ENCODE assay signal across 9 cellular contexts in genomic region chr7:130922206-130923112, GRCh38.
DNase-seq lines count a peak whose midpoint lies in the region; ATAC-seq and TF ChIP-seq lines count a peak whose summit lies in the region.
"Had no signal": no experiment of that assay in that cellular context is flagged by ENCODE, and none has a peak within 500 bp of the region (broad histone marks: within the 10 kb centered on the region; RNA-seq: fewer than 3 reads in every experiment).

No MANE protein-coding gene starts in this region.

- peaks cover 79% of the 10 kb centered on the region for H3K36me3 Mint-ChIP-seq in activated naive CD8-positive, alpha-beta T cell treated with anti-CD3 and anti-CD28 coated beads, Interleukin-2, amount 50 U/mL, for 24 hours (ENCODE audit: low read depth)
- H3K36me3 Mint-ChIP-seq in type B pancreatic cell, result no peaks in the 10 kb centered on the region

- H3K9me3 ChIP-seq in heart right ventricle, result no peaks in the 10 kb centered on the region
- no peaks in the 10 kb centered on the region for H3K9me3 ChIP-seq in mucosa of descending colon

- TF ChIP-seq CTCF in heart right ventricle (IDR thresholded peaks at IDR 0.05), result no peak
- no peak for TF ChIP-seq CTCF in mucosa of descending colon (IDR thresholded peaks at IDR 0.05)
- no peak for TF ChIP-seq CTCF in type B pancreatic cell (conservative IDR thresholded peaks at IDR 0.05)
- TF ChIP-seq CTCF in GM20000 (IDR thresholded peaks at IDR 0.05; ENCODE audit: extremely low read depth, missing control alignments), result no peak

- peak overlapping the region; percentile 78 to 89 (median 84) for H3K27ac ChIP-seq in heart right ventricle

- H3K4me1 ChIP-seq in heart right ventricle (peaks cover 0 to 92% (median 66%) of the 10 kb centered on the region in 9 donors), mucosa of descending colon (ENCODE audit: low read depth) (peaks cover 61% of the 10 kb centered on the region)

- H3K27me3 ChIP-seq in heart right ventricle, result no peaks in the 10 kb centered on the region

- H3K4me3 ChIP-seq in heart right ventricle (peak overlapping the region in 6 of 10 donors; percentile 20 to 49 (median 38)), mucosa of descending colon (no peak overlapping the region)

- H3K4me1 Mint-ChIP-seq in activated naive CD8-positive, alpha-beta T cell treated with anti-CD3 and anti-CD28 coated beads, Interleukin-2, amount 50 U/mL, for 24 hours, result peaks cover 98% of the 10 kb centered on the region
- H3K4me1 Mint-ChIP-seq in type B pancreatic cell (ENCODE audit: unreplicated experiment), result peaks cover 36% of the 10 kb centered on the region

- no peaks in the 10 kb centered on the region for H3K9me3 Mint-ChIP-seq in activated naive CD8-positive, alpha-beta T cell treated with anti-CD3 and anti-CD28 coated beads, Interleukin-2, amount 50 U/mL, for 24 hours
- H3K9me3 Mint-ChIP-seq in type B pancreatic cell, result no peaks in the 10 kb centered on the region

- peaks cover 0 to 56% (median 0%) of the 10 kb centered on the region in 9 donors for H3K36me3 ChIP-seq in heart right ventricle
- H3K36me3 ChIP-seq in mucosa of descending colon (ENCODE audit: low read depth), result no peaks in the 10 kb centered on the region

- 73% methylated on average over 4 of the region's 4 CpGs for WGBS in heart right ventricle, 2 donors

- intact Hi-C loops in heart right ventricle (cut with DNase I) (loop anchor here in 1 of 10 donors (1.0 kb wide), 1 partner anchor 10 kb away; no protein-coding TSS in a partner anchor), cardiac septum (cut with DNase I) (loop anchor here (5.0 kb wide), 1 partner anchor 40 kb away; no protein-coding TSS in a partner anchor), mucosa of descending colon (cut with DNase I, micrococcal nuclease) (no loop called here)

- ATAC-seq in heart right ventricle (no peak), mucosa of descending colon (peak; percentile 49)
- ATAC-seq in activated naive CD8-positive, alpha-beta T cell treated with anti-CD3 and anti-CD28 coated beads, Interleukin-2, amount 50 U/mL, for 24 hours, result no peak

- no peak overlapping the region for H3K4me3 Mint-ChIP-seq in activated naive CD8-positive, alpha-beta T cell treated with anti-CD3 and anti-CD28 coated beads, Interleukin-2, amount 50 U/mL, for 24 hours
- peak overlapping the region; percentile 45 for H3K4me3 Mint-ChIP-seq in type B pancreatic cell

- no peak for DNase-seq in heart right ventricle
- DNase-seq in cardiac septum (ENCODE audit: low spot score), result no peak
- no peak for DNase-seq in activated naive CD8-positive, alpha-beta T cell treated with anti-CD3 and anti-CD28 coated beads, Interleukin-2, amount 50 U/mL, for 24 hours
- DNase-seq in mucosa of descending colon, result no peak
- no peak for DNase-seq in type B pancreatic cell (ENCODE audit: extremely low spot score, unreplicated experiment)
- no peak for DNase-seq in GM20000 (ENCODE audit: low spot score)
- DNase-seq in NCI-H82 (lab: John Stamatoyannopoulos, UW), result no peak
- no peak for DNase-seq in SKM-1 treated with dmso at 0.1 percent for 144 hours (lab: John Stamatoyannopoulos, UW; ENCODE audit: unreplicated experiment)
- DNase-seq: NCI-H1436 treated with DMSO at 0.1 percent for 48 hours had no signal

- no peaks in the 10 kb centered on the region for H3K27me3 Mint-ChIP-seq in activated naive CD8-positive, alpha-beta T cell treated with anti-CD3 and anti-CD28 coated beads, Interleukin-2, amount 50 U/mL, for 24 hours
- H3K27me3 Mint-ChIP-seq in type B pancreatic cell, result no peaks in the 10 kb centered on the region

- H3K27ac Mint-ChIP-seq in activated naive CD8-positive, alpha-beta T cell treated with anti-CD3 and anti-CD28 coated beads, Interleukin-2, amount 50 U/mL, for 24 hours, result peak overlapping the region; percentile 99
- peak overlapping the region; percentile 65 for H3K27ac Mint-ChIP-seq in type B pancreatic cell
